Comparison of ENCODE assay signal across 12 cellular contexts in genomic region chr4:8272472-8273428, GRCh38. TPM values are rescaled to one million over a fixed set of nuclear protein-coding genes. Genes with fewer than 3 reads are reported as not detected.
DNase-seq lines count a peak whose midpoint lies in the region; FAIRE-seq and TF ChIP-seq lines count a peak whose summit lies in the region.
"Had no signal": no experiment of that assay in that cellular context is flagged by ENCODE, and none has a peak within 500 bp of the region (broad histone marks: within the 10 kb centered on the region; RNA-seq: fewer than 3 reads in every experiment).

No MANE protein-coding gene starts in this region.

- no peak for TF ChIP-seq CTCF in colonic mucosa (IDR thresholded peaks at IDR 0.05)
- no peak for TF ChIP-seq CTCF in hepatocyte (IDR thresholded peaks at IDR 0.05; ENCODE audit: poor library complexity)
- no peak for TF ChIP-seq CTCF in sigmoid colon (IDR thresholded peaks at IDR 0.05)

- peaks cover 0 to 50% (median 0%) of the 10 kb centered on the region in 11 experiments; a peak in 11 of 22 replicates for H3K27me3 ChIP-seq in BLaER1 treated with 17β-estradiol and CSF1 and Interleukin-3, amounts not matched to agents 10 nM and 100 nM
- H3K27me3 ChIP-seq in colonic mucosa (peaks cover 13% of the 10 kb centered on the region), hepatocyte (peaks cover 20% of the 10 kb centered on the region), sigmoid colon (no peaks in the 10 kb centered on the region)

- H3K4me2 ChIP-seq in BLaER1 treated with 17β-estradiol and CSF1 and Interleukin-3, amounts not matched to agents 10 nM and 100 nM, result peak overlapping the region; percentile 97 to 100 (median 99)
- peak overlapping the region; percentile 27 for H3K4me2 ChIP-seq in hepatocyte

- no peak for TF ChIP-seq POLR2A in sigmoid colon (IDR thresholded peaks at IDR 0.05)
- no peak for TF ChIP-seq POLR2A in H54 (IDR thresholded peaks at IDR 0.05; ENCODE audit: low read depth, low read length)

- WGBS in hepatocyte (ENCODE audit: low lambda C conversion rate, missing lambda C conversion rate), result 79% methylated on average over 28 of the region's 30 CpGs
- WGBS in sigmoid colon, 2 donors, result 61 to 62% methylated on average over 30 of the region's 30 CpGs

- H3K9me2 ChIP-seq in hepatocyte (replicated peaks; ENCODE audit: insufficient read depth), result no peaks in the 10 kb centered on the region

- no peaks in the 10 kb centered on the region for H3K9me3 ChIP-seq in BLaER1 treated with 17β-estradiol and CSF1 and Interleukin-3, amounts not matched to agents 10 nM and 100 nM (replicated peaks in 1 of 11)
- H3K9me3 ChIP-seq in colonic mucosa, result no peaks in the 10 kb centered on the region
- H3K9me3 ChIP-seq in hepatocyte (ENCODE audit: low read depth), result no peaks in the 10 kb centered on the region
- H3K9me3 ChIP-seq in sigmoid colon, result no peaks in the 10 kb centered on the region

- FAIRE-seq in H54 (lab: Jason Lieb, UNC), result no peak

- H2AFZ ChIP-seq in hepatocyte, result no peak overlapping the region

- peaks cover 0 to 81% (median 37%) of the 10 kb centered on the region in 11 experiments; a peak in 15 of 22 replicates for H4K20me1 ChIP-seq in BLaER1 treated with 17β-estradiol and CSF1 and Interleukin-3, amounts not matched to agents 10 nM and 100 nM
- no peaks in the 10 kb centered on the region for H4K20me1 ChIP-seq in hepatocyte (ENCODE audit: insufficient read depth, poor library complexity, severe bottlenecking)

- intact Hi-C loops in colonic mucosa (cut with DNase I), result no loop called here
- intact Hi-C loops in sigmoid colon (cut with DNase I), result no loop called here

- TF ChIP-seq EP300 in sigmoid colon (IDR thresholded peaks at IDR 0.05), result no peak

- H3K27ac ChIP-seq in BLaER1 treated with 17β-estradiol and CSF1 and Interleukin-3, amounts not matched to agents 10 nM and 100 nM, result peak overlapping the region in 9 of 11 experiments; percentile 47 to 86 (median 77); a peak in 18 of 22 replicates
- peak overlapping the region; percentile 4 for H3K27ac ChIP-seq in colonic mucosa
- no peak overlapping the region for H3K27ac ChIP-seq in hepatocyte
- peak overlapping the region; percentile 78 to 89 (median 84) for H3K27ac ChIP-seq in sigmoid colon

- peak overlapping the region in 10 of 11 experiments; percentile 22 to 90 (median 82); a peak in 17 of 22 replicates for H3K9ac ChIP-seq in BLaER1 treated with 17β-estradiol and CSF1 and Interleukin-3, amounts not matched to agents 10 nM and 100 nM
- H3K9ac ChIP-seq in colonic mucosa (ENCODE audit: low read depth in 2 of 2, low read length in 2 of 2), result peak overlapping the region in 1 of 2 donors; percentile 1

- H3K4me3 ChIP-seq in BLaER1 treated with 17β-estradiol and CSF1 and Interleukin-3, amounts not matched to agents 10 nM and 100 nM, result peak overlapping the region in 9 of 10 experiments; percentile 3 to 89 (median 76); a peak in 17 of 20 replicates
- H3K4me3 ChIP-seq in colonic mucosa, result no peak overlapping the region
- H3K4me3 ChIP-seq in hepatocyte, result no peak overlapping the region
- peak overlapping the region in 2 of 4 donors; percentile 3 to 60 for H3K4me3 ChIP-seq in sigmoid colon

- peaks cover 0 to 16% (median 0%) of the 10 kb centered on the region in 11 experiments; a peak in 2 of 22 replicates for H3K36me3 ChIP-seq in BLaER1 treated with 17β-estradiol and CSF1 and Interleukin-3, amounts not matched to agents 10 nM and 100 nM
- H3K36me3 ChIP-seq in colonic mucosa (no peaks in the 10 kb centered on the region), hepatocyte (replicated peaks; ENCODE audit: insufficient read depth, low read depth) (no peaks in the 10 kb centered on the region), sigmoid colon (no peaks in the 10 kb centered on the region)

- no peak for DNase-seq in colonic mucosa
- no peak for DNase-seq in hepatocyte (ENCODE audit: low spot score)
- peak; percentile 72 for DNase-seq in sigmoid colon
- DNase-seq in occipital lobe (lab: John Stamatoyannopoulos, UW), result no peak
- DNase-seq in H54 (ENCODE audit: insufficient read length, low spot score), result no peak
- no peak for DNase-seq in NCI-H2171 (lab: John Stamatoyannopoulos, UW)
- no peak for DNase-seq in stimulated activated CD4-positive, alpha-beta T cell treated with anti-CD3 and anti-CD28 coated beads, Interleukin-2, amount 100 ng/mL, for 24 hours
- DNase-seq: NK-92 treated with Interleukin-12 subunit alpha and Interleukin-12 subunit beta, amount 100 ng/mL, for 24 hours; posterior cingulate gyrus; SIG-M5 had no signal

- H3K4me1 ChIP-seq in BLaER1 treated with 17β-estradiol and CSF1 and Interleukin-3, amounts not matched to agents 10 nM and 100 nM, result peaks cover 75 to 100% (median 97%) of the 10 kb centered on the region in 10 experiments
- H3K4me1 ChIP-seq in colonic mucosa (no peaks in the 10 kb centered on the region), hepatocyte (ENCODE audit: insufficient read depth) (peaks cover 42% of the 10 kb centered on the region), sigmoid colon (peaks cover 0 to 92% (median 88%) of the 10 kb centered on the region in 4 donors)

- H3K79me2 ChIP-seq in hepatocyte, result no peaks in the 10 kb centered on the region

RNA-seq across cellular contexts. Expression of gene HTRA3, which starts 3.2 kb away (rescaled TPM):
- total RNA-seq in colonic mucosa, result 1 to 10 TPM; 1.3 to 5.0 TPM
- 17.7 and 19.4 TPM in 2 replicates for total RNA-seq in hepatocyte
- 34.9 and 39.4 TPM in 2 replicates for polyA plus RNA-seq in hepatocyte
- total RNA-seq in sigmoid colon, result 10 to 100 TPM; 14.5 to 49.6 (median 32.1) TPM
- polyA plus RNA-seq in sigmoid colon, result 1 to 10 TPM; 1.2 to 5.0 (median 3.6) TPM
- total RNA-seq in occipital lobe, result 1.2 TPM
- total RNA-seq: activated T-helper 1 cell treated with anti-CD3 and anti-CD28 coated beads, Interleukin-12 subunit alpha, Interleukin-12 subunit beta, Interleukin-2, Interleukin-4 antibody, amounts not matched to agents 30 ng/mL and 10 ng/mL and 1 ng/mL, durations not matched to agents 14 hours and 24 hours and 36 hours had no signal

Comparison
In these comparisons a context has a peak if more than half of its experiments do, and no peak if none do; other contexts are left out.
1. H3K4me3 ChIP-seq: peak in BLaER1 treated with 17β-estradiol and CSF1 and Interleukin-3, amounts not matched to agents 10 nM and 100 nM (9 of 10); none in colonic mucosa (single experiment) and hepatocyte (single experiment).